Comparison of ENCODE assay signal across 9 cellular contexts in the genomic region with DNA sequence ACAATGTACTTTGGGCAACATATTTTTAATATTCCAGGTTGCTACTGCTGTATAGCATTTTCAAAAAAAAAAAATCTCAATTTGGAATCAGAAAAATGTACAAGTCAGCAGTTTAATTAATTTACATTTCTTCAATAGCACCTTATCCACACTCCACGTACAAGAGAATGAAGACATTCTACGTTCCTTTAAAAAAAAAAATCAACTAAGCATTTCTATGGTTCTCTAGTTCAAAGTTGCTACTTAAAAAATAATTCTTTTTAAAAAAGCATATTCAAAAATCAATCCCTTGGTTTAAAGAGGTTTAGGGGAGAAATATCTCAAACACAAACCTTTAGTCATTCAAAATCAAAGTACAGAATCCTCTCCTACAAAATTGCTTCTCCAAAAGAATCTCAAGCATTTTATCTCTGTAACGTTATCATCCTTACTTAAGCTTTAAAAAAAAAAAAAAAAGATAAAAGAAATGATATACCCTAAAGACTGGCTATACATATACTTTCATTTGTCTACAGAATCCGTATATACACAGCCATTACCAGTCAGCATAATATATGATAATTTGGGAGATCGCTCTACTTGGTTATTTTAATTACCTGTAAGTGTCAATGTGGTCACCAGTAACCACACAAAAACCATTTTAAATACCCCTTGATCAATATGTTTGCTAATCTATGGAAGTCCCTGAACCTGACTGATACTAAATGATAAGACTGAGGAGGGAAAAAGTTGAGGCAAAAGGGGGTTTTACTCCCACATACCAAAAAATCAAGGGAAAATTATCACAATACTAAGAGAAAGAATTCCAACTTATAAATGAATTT. TPM values are rescaled to one million over a fixed set of nuclear protein-coding genes. Genes with fewer than 3 reads are reported as not detected.
A peak's percentile ranks its signal among the peaks of the same experiment; 100 is the strongest.
DNase-seq lines count a peak whose midpoint lies in the region; ATAC-seq and TF ChIP-seq lines count a peak whose summit lies in the region.
"Had no signal": no experiment of that assay in that cellular context is flagged by ENCODE, and none has a peak within 500 bp of the region (broad histone marks: within the 10 kb centered on the region; RNA-seq: fewer than 3 reads in every experiment).

No MANE protein-coding gene starts in this region.

- TF ChIP-seq POLR2A in esophagus muscularis mucosa (IDR thresholded peaks at IDR 0.05; ENCODE audit: low read depth) (no peak), lower leg skin (IDR thresholded peaks at IDR 0.05) (no peak)

- H3K9me3 ChIP-seq in RWPE2 (ENCODE audit: severe bottlenecking) (no peaks in the 10 kb centered on the region), esophagus muscularis mucosa (no peaks in the 10 kb centered on the region)

- peaks cover 22% of the 10 kb centered on the region for H3K4me1 ChIP-seq in RWPE2 (ENCODE audit: insufficient read depth, poor library complexity, severe bottlenecking)
- H3K4me1 ChIP-seq in esophagus muscularis mucosa = peaks cover 32 to 58% (median 52%) of the 10 kb centered on the region in 4 donors

- no peaks in the 10 kb centered on the region for H3K27me3 ChIP-seq in RWPE2 (ENCODE audit: insufficient read depth, poor library complexity, severe bottlenecking)
- no peaks in the 10 kb centered on the region for H3K27me3 ChIP-seq in esophagus muscularis mucosa

- intact Hi-C loops in esophagus muscularis mucosa (cut with DNase I) = loop anchor here (5.0 kb wide), 2 partner anchors 253 to 277 kb away; no protein-coding TSS in a partner anchor
- intact Hi-C loops in lower leg skin (cut with DNase I; ENCODE audit: low total_unique reads) = loop anchor here (10.0 kb wide), 1 partner anchor 320 kb away; no protein-coding TSS in a partner anchor

- TF ChIP-seq CTCF in RWPE2 (IDR thresholded peaks at IDR 0.05; ENCODE audit: poor library complexity, severe bottlenecking) (no peak), esophagus muscularis mucosa (IDR thresholded peaks at IDR 0.05) (no peak), lower leg skin (IDR thresholded peaks at IDR 0.05) (no peak)

- WGBS in esophagus muscularis mucosa = 43% methylated on average over 5 of the region's 5 CpGs
- WGBS in lower leg skin, 2 donors = 29 to 31% methylated on average over 5 of the region's 5 CpGs

- ATAC-seq in RWPE2 (ENCODE audit: low read depth) = no peak
- no peak for ATAC-seq in GM21360 (IDR thresholded peaks at IDR 0.05; ENCODE audit: unreplicated experiment)

- TF ChIP-seq EP300 in esophagus muscularis mucosa (IDR thresholded peaks at IDR 0.05) = no peak

- no peak overlapping the region for H3K27ac ChIP-seq in RWPE2 (ENCODE audit: poor library complexity, severe bottlenecking)
- H3K27ac ChIP-seq in esophagus muscularis mucosa (replicated peaks in 1 of 4) = no peak overlapping the region
- peak overlapping the region in 1 of 21 experiments; percentile 25 for H3K27ac ChIP-seq in skin epidermis

- H3K4me3 ChIP-seq in RWPE2 (ENCODE audit: severe bottlenecking) (peak overlapping the region; percentile 100), esophagus muscularis mucosa (peak overlapping the region; percentile 70 to 97 (median 76)), skin epidermis (peak overlapping the region in 5 of 7 experiments; percentile 15 to 80 (median 61)), lower leg skin (ENCODE audit: low read depth, poor library complexity, severe bottlenecking) (no peak overlapping the region)

- peak; percentile 29 for DNase-seq in NCI-H82 (lab: John Stamatoyannopoulos, UW)
- no peak for DNase-seq in NCI-H82 treated with DMSO at 0.1 percent for 48 hours (lab: John Stamatoyannopoulos, UW; ENCODE audit: unreplicated experiment)
- DNase-seq in RWPE2 (ENCODE audit: low spot score) = no peak
- no peak for DNase-seq in esophagus muscularis mucosa (ENCODE audit: extremely low spot score)
- DNase-seq in AML-193 (lab: John Stamatoyannopoulos, UW) = no peak
- no peak for DNase-seq in lower leg skin (ENCODE audit: low spot score in 2 of 2)
- DNase-seq: cerebellar nuclear complex had no signal

- H3K36me3 ChIP-seq in RWPE2 (ENCODE audit: low read depth) = no peaks in the 10 kb centered on the region
- no peaks in the 10 kb centered on the region for H3K36me3 ChIP-seq in esophagus muscularis mucosa

RNA-seq across cellular contexts. Expression of gene MED13L, which starts 2.7 kb away (rescaled TPM):
- total RNA-seq in esophagus muscularis mucosa (100 to 1,000 TPM; 141 to 350 (median 175) TPM), lower leg skin (100 to 1,000 TPM; 158 to 247 (median 166) TPM)
